Comparison of ENCODE assay signal across 8 cellular contexts in genomic region chr3:187044206-187044605, GRCh38.
DNase-seq lines count a peak whose midpoint lies in the region; ATAC-seq, FAIRE-seq and TF ChIP-seq lines count a peak whose summit lies in the region.

No MANE protein-coding gene starts in this region.

- TF ChIP-seq POLR2A in prostate gland (IDR thresholded peaks at IDR 0.05) = no peak

- H3K27me3 ChIP-seq in bronchial epithelial cell (ENCODE audit: control insufficient read depth, insufficient read depth, low read length) (no peaks in the 10 kb centered on the region), prostate gland (replicated peaks; ENCODE audit: insufficient read depth) (no peaks in the 10 kb centered on the region)

- intact Hi-C loops in prostate gland (cut with DNase I) = no loop called here

- peak; percentile 48 for DNase-seq in GM13977 (ENCODE audit: low spot score)
- DNase-seq in HT1080 (ENCODE audit: low read depth) = peak; percentile 31
- peak; percentile 54 for DNase-seq in bronchial epithelial cell (ENCODE audit: low read depth)
- no peak for DNase-seq in stimulated activated CD4-positive, alpha-beta T cell treated with anti-CD3 and anti-CD28 coated beads, Interleukin-12 subunit alpha, Interleukin-12 subunit beta, amount 100 ng/mL, for 4 hours
- DNase-seq in NCI-H510A (lab: John Stamatoyannopoulos, UW) = no peak
- DNase-seq in HEK293T (ENCODE audit: extremely low spot score) = no peak
- DNase-seq in prostate gland (ENCODE audit: low spot score) = no peak

- H3K36me3 ChIP-seq in bronchial epithelial cell (ENCODE audit: control insufficient read depth, insufficient read depth, low read length) (peaks cover 5% of the 10 kb centered on the region), prostate gland (no peaks in the 10 kb centered on the region)

- no peaks in the 10 kb centered on the region for H3K9me3 ChIP-seq in prostate gland

- in situ Hi-C loops in GM13977 (cut with MboI; ENCODE audit: low pct_unique_long_range_greater_than_20kb, low sequenced_read_pairs, unreplicated experiment) = no loop called here

- peak; percentile 70 for ATAC-seq in GM21423 (IDR thresholded peaks at IDR 0.05; ENCODE audit: unreplicated experiment)

- H3K27ac ChIP-seq in prostate gland = peak overlapping the region in 1 of 2 donors; percentile 37

- H3K4me1 ChIP-seq in prostate gland (replicated peaks) = peaks cover 8% of the 10 kb centered on the region

- WGBS in prostate gland = 82% methylated on average over 3 of the region's 3 CpGs

- no peak for TF ChIP-seq CTCF in GM13977 (IDR thresholded peaks at IDR 0.05; ENCODE audit: extremely low read depth, insufficient read depth, missing control alignments)
- TF ChIP-seq CTCF in bronchial epithelial cell (IDR thresholded peaks at IDR 0.05; ENCODE audit: insufficient read depth, low read length, severe bottlenecking) = no peak
- no peak for TF ChIP-seq CTCF in prostate gland (IDR thresholded peaks at IDR 0.05)

- POLR2A ChIA-PET in HEK293T (lab: Yijun Ruan, JAX) = no interaction called here

- no peak for FAIRE-seq in bronchial epithelial cell (lab: Jason Lieb, UNC)

- CTCF ChIA-PET in HEK293T (lab: Yijun Ruan, JAX) = no interaction called here

- H3K4me3 ChIP-seq in bronchial epithelial cell (ENCODE audit: low read depth, low read length) = no peak overlapping the region
- no peak overlapping the region for H3K4me3 ChIP-seq in prostate gland

TF ChIP-seq in HEK293T, 16 proteins besides CTCF, POLR2A, EP300 and RAD21:
- no peak for TF ChIP-seq ZNF384 (IDR thresholded peaks at IDR 0.05)
- TF ChIP-seq L3MBTL2 (conservative IDR thresholded peaks at IDR 0.05) = no peak
- no peak for TF ChIP-seq BHLHE40 (IDR thresholded peaks at IDR 0.05; ENCODE audit: borderline replicate concordance)
- TF ChIP-seq SUZ12 (IDR thresholded peaks at IDR 0.05) = no peak
- no peak for TF ChIP-seq ELF4 (IDR thresholded peaks at IDR 0.05)
- TF ChIP-seq FOXM1 (IDR thresholded peaks at IDR 0.05; ENCODE audit: borderline replicate concordance) = no peak
TF ChIP-seq in HEK293T: peak in this region for 0.

Comparison
In these comparisons a context has a peak if more than half of its experiments do, and no peak if none do; other contexts are left out.
1. DNase-seq: peak in GM13977 (single experiment), HT1080 (single experiment) and bronchial epithelial cell (single experiment); none in stimulated activated CD4-positive, alpha-beta T cell treated with anti-CD3 and anti-CD28 coated beads, Interleukin-12 subunit alpha, Interleukin-12 subunit beta, amount 100 ng/mL, for 4 hours (single experiment), NCI-H510A (single experiment), HEK293T (single experiment) and prostate gland (single experiment).